In genomic region chr16:58377932-58378331, GRCh38 we compare ENCODE assay signal across 29 cellular contexts. TPM values are rescaled to one million over a fixed set of nuclear protein-coding genes. Genes with fewer than 3 reads are reported as not detected.
DNase-seq lines count a peak whose midpoint lies in the region; ATAC-seq lines count a peak whose summit lies in the region.
"Had no signal": no experiment of that assay in that cellular context is flagged by ENCODE, and none has a peak within 500 bp of the region (broad histone marks: within the 10 kb centered on the region; RNA-seq: fewer than 3 reads in every experiment).

No MANE protein-coding gene starts in this region.

- no peaks in the 10 kb centered on the region for H3K9me3 ChIP-seq in right cardiac atrium (ENCODE audit: control insufficient read depth, low read length)
- H3K9me3 ChIP-seq: heart left ventricle, mucosa of descending colon, tibial artery had no signal

- no peak overlapping the region for H3K4me3 ChIP-seq in right cardiac atrium (ENCODE audit: low read length)
- H3K4me3 ChIP-seq: heart left ventricle, lung, mucosa of descending colon, smooth muscle cell, tibial artery had no signal

- ATAC-seq in right cardiac atrium, result no peak
- ATAC-seq: activated CD8-positive, alpha-beta T cell treated with anti-CD3 and anti-CD28 coated beads for 36 hours; activated naive CD4-positive, alpha-beta T cell treated with anti-CD3 and anti-CD28 coated beads, Interleukin-2, amount 50 U/mL, for 72 hours; CD8-positive, alpha-beta T cell; heart left ventricle; mucosa of descending colon; natural killer cell treated with Interleukin-12 subunit alpha and Interleukin-12 subunit beta and Interleukin-15 and Interleukin-18, amount 100 ng/mL, for 72 hours; stimulated activated naive CD8-positive, alpha-beta T cell treated with anti-CD3 and anti-CD28 coated beads, Interleukin-15, amount 100 ng/mL, for 72 hours had no signal

- intact Hi-C loops in right cardiac atrium (cut with DNase I), result no loop called here

- H3K27me3 ChIP-seq in right cardiac atrium (ENCODE audit: control insufficient read depth, insufficient read depth), result no peaks in the 10 kb centered on the region
- H3K27me3 ChIP-seq: heart left ventricle had no signal

- no peaks in the 10 kb centered on the region for H3K4me1 ChIP-seq in right cardiac atrium (ENCODE audit: control insufficient read depth, insufficient read depth, low read length)
- H3K4me1 ChIP-seq: tibial artery had no signal

- H3K27ac ChIP-seq in right cardiac atrium (ENCODE audit: low read length), result no peak overlapping the region
- H3K27ac ChIP-seq: 22Rv1, heart left ventricle, tibial artery had no signal

- DNase-seq in NCI-H1105 treated with DMSO at 0.1 percent for 48 hours (lab: John Stamatoyannopoulos, UW), result peak; percentile 3
- DNase-seq in NCI-H1105 (lab: John Stamatoyannopoulos, UW), result no peak
- DNase-seq in NCI-H69 (lab: John Stamatoyannopoulos, UW), result peak; percentile 4
- DNase-seq in dermis microvascular lymphatic vessel endothelial cell (ENCODE audit: low read depth in 2 of 2), result peak; percentile 60 to 64
- DNase-seq in pulmonary artery endothelial cell (ENCODE audit: low read depth, low spot score), result peak; percentile 19
- DNase-seq in NCI-H524 treated with DMSO at 0.1 percent for 48 hours (lab: John Stamatoyannopoulos, UW), result no peak
- no peak for DNase-seq in activated T-cell treated with anti-CD3 and anti-CD28 coated beads, Interleukin-2, amount 50 U/mL, for 48 hours
- DNase-seq in right cardiac atrium, result no peak
- DNase-seq: activated CD4-positive, alpha-beta T cell treated with anti-CD3 and anti-CD28 coated beads for 1 hour; activated CD8-positive, alpha-beta T cell treated with anti-CD3 and anti-CD28 coated beads for 36 hours; aorta; CD8-positive, alpha-beta T cell; GOT3; heart left ventricle; mucosa of descending colon; NCI-H1092; NCI-H1930; NCI-H82; OCI-M1; stimulated activated CD4-positive, alpha-beta T cell treated with anti-CD3 and anti-CD28 coated beads, Interleukin-1b, Interleukin-23, amount 100 ng/mL, for 48 hours; stimulated activated CD8-positive, alpha-beta memory T cell treated with anti-CD3 and anti-CD28 coated beads, Interleukin-4, amount 100 ng/mL, for 48 hours; stimulated activated naive CD8-positive, alpha-beta T cell treated with anti-CD3 and anti-CD28 coated beads, Interleukin-15, amount 100 ng/mL, for 72 hours; T-helper 2 cell; tibial artery had no signal

- WGBS in right cardiac atrium, result 32% methylated on average over 4 of the region's 4 CpGs

RNA-seq across cellular contexts. Expression of gene GINS3, which starts 14.3 kb away (rescaled TPM):
- total RNA-seq in dermis microvascular lymphatic vessel endothelial cell (8.1 and 11.8 TPM in 2 replicates), pulmonary artery endothelial cell (13.8 and 13.9 TPM in 2 replicates), right cardiac atrium (1 to 10 TPM; 6.3 to 8.0 (median 6.7) TPM)
- 6.5 TPM for polyA plus RNA-seq in right cardiac atrium

Comparison
In these comparisons a context has a peak if more than half of its experiments do, and no peak if none do; other contexts are left out.
1. DNase-seq: peak in NCI-H1105 treated with DMSO at 0.1 percent for 48 hours (single experiment), NCI-H69 (single experiment), dermis microvascular lymphatic vessel endothelial cell (2 of 2) and pulmonary artery endothelial cell (single experiment); none in NCI-H1105 (single experiment), NCI-H524 treated with DMSO at 0.1 percent for 48 hours (single experiment), activated T-cell treated with anti-CD3 and anti-CD28 coated beads, Interleukin-2, amount 50 U/mL, for 48 hours (0 of 2) and right cardiac atrium (0 of 3).